In the genomic region with DNA sequence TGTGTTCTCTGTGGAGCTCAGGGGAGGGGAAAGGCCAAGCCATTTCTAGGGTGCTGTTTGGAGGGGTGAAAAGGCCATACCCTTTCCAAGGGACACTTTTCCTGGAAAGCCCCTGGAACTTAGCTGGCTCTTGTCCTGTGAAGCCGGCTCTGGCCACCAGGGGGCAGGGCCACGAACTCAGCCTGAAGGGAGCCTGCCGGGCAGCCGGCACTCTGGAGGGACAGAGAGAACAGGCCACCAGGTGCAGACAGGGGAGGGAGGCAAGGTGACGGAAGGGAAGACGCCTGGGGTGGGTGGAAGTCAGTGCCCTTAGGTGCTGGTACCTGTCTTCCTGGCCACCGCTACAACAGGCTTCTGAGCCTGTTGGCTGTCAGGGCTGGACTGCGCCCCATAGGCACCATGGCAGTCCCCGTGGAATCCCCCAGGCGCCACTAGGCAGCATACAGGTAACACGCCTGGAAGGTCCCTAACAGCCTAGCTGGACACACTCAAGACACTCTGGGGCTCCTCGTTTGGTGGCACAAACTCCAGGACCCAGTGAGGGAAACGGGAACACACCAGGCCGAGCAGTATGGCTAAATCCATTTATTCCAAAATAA, we compare ENCODE assay signal across 5 cellular contexts. TPM values are rescaled to one million over a fixed set of nuclear protein-coding genes. Genes with fewer than 3 reads are reported as not detected.
"Had no signal": no experiment of that assay in that cellular context is flagged by ENCODE, and none has a peak within 500 bp of the region (broad histone marks: within the 10 kb centered on the region; RNA-seq: fewer than 3 reads in every experiment).

No MANE protein-coding gene starts in this region.

RNA-seq across cellular contexts. Expression of a gene that starts 14.9 kb away (rescaled TPM):
- total RNA-seq: kidney epithelial cell, left colon, myocyte, progenitor cell of endocrine pancreas, smooth muscle cell had no signal
- polyA plus RNA-seq: smooth muscle cell had no signal
